Comparison of ENCODE assay signal across 1 cellular context in genomic region chr19:39080431-39080830, GRCh38.
TF ChIP-seq lines count a peak whose summit lies in the region.

No MANE protein-coding gene starts in this region.

TF ChIP-seq in HCT116, 20 proteins besides CTCF, POLR2A, EP300 and RAD21 (continued from another document):
- TF ChIP-seq REST (IDR thresholded peaks at IDR 0.05; ENCODE audit: low read depth) (no peak), SP1 (IDR thresholded peaks at IDR 0.05; ENCODE audit: low read depth) (no peak), SRF (IDR thresholded peaks at IDR 0.05; ENCODE audit: low read depth) (no peak)
- TF ChIP-seq, protein P1, sequence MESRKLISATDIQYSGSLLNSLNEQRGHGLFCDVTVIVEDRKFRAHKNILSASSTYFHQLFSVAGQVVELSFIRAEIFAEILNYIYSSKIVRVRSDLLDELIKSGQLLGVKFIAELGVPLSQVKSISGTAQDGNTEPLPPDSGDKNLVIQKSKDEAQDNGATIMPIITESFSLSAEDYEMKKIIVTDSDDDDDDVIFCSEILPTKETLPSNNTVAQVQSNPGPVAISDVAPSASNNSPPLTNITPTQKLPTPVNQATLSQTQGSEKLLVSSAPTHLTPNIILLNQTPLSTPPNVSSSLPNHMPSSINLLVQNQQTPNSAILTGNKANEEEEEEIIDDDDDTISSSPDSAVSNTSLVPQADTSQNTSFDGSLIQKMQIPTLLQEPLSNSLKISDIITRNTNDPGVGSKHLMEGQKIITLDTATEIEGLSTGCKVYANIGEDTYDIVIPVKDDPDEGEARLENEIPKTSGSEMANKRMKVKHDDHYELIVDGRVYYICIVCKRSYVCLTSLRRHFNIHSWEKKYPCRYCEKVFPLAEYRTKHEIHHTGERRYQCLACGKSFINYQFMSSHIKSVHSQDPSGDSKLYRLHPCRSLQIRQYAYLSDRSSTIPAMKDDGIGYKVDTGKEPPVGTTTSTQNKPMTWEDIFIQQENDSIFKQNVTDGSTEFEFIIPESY (IDR thresholded peaks at IDR 0.05; ENCODE audit: extremely low read depth, insufficient replicate concordance, low read length), result no peak
- TF ChIP-seq, protein P2, sequence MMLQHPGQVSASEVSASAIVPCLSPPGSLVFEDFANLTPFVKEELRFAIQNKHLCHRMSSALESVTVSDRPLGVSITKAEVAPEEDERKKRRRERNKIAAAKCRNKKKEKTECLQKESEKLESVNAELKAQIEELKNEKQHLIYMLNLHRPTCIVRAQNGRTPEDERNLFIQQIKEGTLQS (IDR thresholded peaks at IDR 0.05), result no peak
